10 cellular contexts compared by ENCODE assay signal in genomic region chr3:184688251-184688851, GRCh38. TPM values are rescaled to one million over a fixed set of nuclear protein-coding genes. Genes with fewer than 3 reads are reported as not detected.
DNase-seq lines count a peak whose midpoint lies in the region; ATAC-seq and TF ChIP-seq lines count a peak whose summit lies in the region.
"Had no signal": no experiment of that assay in that cellular context is flagged by ENCODE, and none has a peak within 500 bp of the region (broad histone marks: within the 10 kb centered on the region; RNA-seq: fewer than 3 reads in every experiment).

No MANE protein-coding gene starts in this region.

- 45% methylated on average over 5 of the region's 5 CpGs for WGBS in suprapubic skin

- in situ Hi-C loops in brain microvascular endothelial cell (cut with HindIII; ENCODE audit: low pct_ligation_motif_present, low sequenced_read_pairs) = no loop called here

- TF ChIP-seq CTCF in HFFc6 (IDR thresholded peaks at IDR 0.05) (no peak; the same call in 1 of the 2 replicates), brain microvascular endothelial cell (IDR thresholded peaks at IDR 0.05; ENCODE audit: low read depth, low read length, missing control alignments) (no peak), suprapubic skin (IDR thresholded peaks at IDR 0.05) (no peak)

- H3K4me1 Mint-ChIP-seq in HFFc6 (ENCODE audit: low read depth) = peaks cover 18% of the 10 kb centered on the region

- H3K36me3 Mint-ChIP-seq in HFFc6 (ENCODE audit: low read depth) = no peaks in the 10 kb centered on the region

- no peak for TF ChIP-seq POLR2A in suprapubic skin (IDR thresholded peaks at IDR 0.05)

- TF ChIP-seq EP300 in suprapubic skin (IDR thresholded peaks at IDR 0.05) = no peak

- H3K36me3 ChIP-seq in brain microvascular endothelial cell (replicated peaks) = no peaks in the 10 kb centered on the region
- no peaks in the 10 kb centered on the region for H3K36me3 ChIP-seq in suprapubic skin

- no peaks in the 10 kb centered on the region for H3K9me3 ChIP-seq in suprapubic skin

- no peak overlapping the region for H3K4me3 Mint-ChIP-seq in HFFc6

- no peak for ATAC-seq in GM19395 (IDR thresholded peaks at IDR 0.05; ENCODE audit: unreplicated experiment)

- H3K9me3 Mint-ChIP-seq in HFFc6 = no peaks in the 10 kb centered on the region

- H3K4me3 ChIP-seq in brain microvascular endothelial cell (ENCODE audit: low read depth, low read length) (no peak overlapping the region), suprapubic skin (no peak overlapping the region)

- H3K27ac Mint-ChIP-seq in HFFc6 = no peak overlapping the region; the same call in 1 of the 2 replicates

- H3K27me3 ChIP-seq in brain microvascular endothelial cell (replicated peaks) (no peaks in the 10 kb centered on the region), suprapubic skin (no peaks in the 10 kb centered on the region)

- peaks cover 27% of the 10 kb centered on the region for H3K27me3 Mint-ChIP-seq in HFFc6 (ENCODE audit: insufficient read depth)

- no peak overlapping the region for H3K27ac ChIP-seq in brain microvascular endothelial cell
- peak overlapping the region; percentile 16 for H3K27ac ChIP-seq in suprapubic skin

- peaks cover 34% of the 10 kb centered on the region for H3K4me1 ChIP-seq in suprapubic skin

- peak; percentile 83 for DNase-seq in HFFc6
- peak; percentile 34 for DNase-seq in brain microvascular endothelial cell
- peak; percentile 53 for DNase-seq in kidney tubule cell (ENCODE audit: low spot score)
- peak in 1 of 2 donors; percentile 46 for DNase-seq in suprapubic skin (ENCODE audit: low spot score in 2 of 2)
- DNase-seq in NCI-H82 (lab: John Stamatoyannopoulos, UW) = no peak
- DNase-seq in NCI-H1930 (lab: John Stamatoyannopoulos, UW) = no peak
- no peak for DNase-seq in iPS-NIHi11 (ENCODE audit: low spot score)
- DNase-seq: activated gamma-delta T cell treated with Interleukin-2 at 50 U/mL for 16 hours; stimulated activated CD4-positive, alpha-beta T cell treated with anti-CD3 and anti-CD28 coated beads, Interleukin-1b, Interleukin-23, amount 100 ng/mL, for 48 hours had no signal

RNA-seq across cellular contexts. Expression of gene MAGEF1, which starts 23.5 kb away (rescaled TPM):
- 10 to 100 TPM; 22.8 to 31.4 (median 23.4) TPM for total RNA-seq in HFFc6 (2021; fragmentation: NEBNext Ultra II Directional; extraction: Animal tissue kit (Norgen Biotek cat#: 25700))
- 10 to 100 TPM; 12.8 to 26.5 (median 17.7) TPM for total RNA-seq in suprapubic skin

Comparison
In these comparisons a context has a peak if more than half of its experiments do, and no peak if none do; other contexts are left out.
1. DNase-seq: peak in HFFc6 (single experiment), brain microvascular endothelial cell (single experiment) and kidney tubule cell (single experiment); none in NCI-H82 (single experiment), NCI-H1930 (0 of 2) and iPS-NIHi11 (single experiment).